22 cellular contexts compared by ENCODE assay signal in the genomic region with DNA sequence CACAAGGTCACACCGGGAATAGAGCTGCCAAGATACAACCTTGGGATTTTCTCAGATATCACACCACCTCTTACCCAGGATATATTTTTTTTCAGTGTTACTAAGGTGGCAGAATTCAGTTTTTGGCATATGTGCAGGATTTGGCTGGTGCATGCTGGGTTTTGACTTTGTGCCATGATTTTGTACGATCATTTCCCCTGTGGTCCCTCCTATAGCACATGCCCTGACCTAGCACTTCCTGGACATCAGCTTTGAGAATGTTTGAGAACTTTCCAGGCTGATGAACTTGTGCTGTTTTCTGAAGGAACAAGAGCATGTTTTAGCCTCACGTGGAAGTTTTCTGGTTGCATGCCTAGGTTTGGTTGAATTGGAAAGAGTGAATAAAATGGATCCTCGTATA. TPM values are rescaled to one million over a fixed set of nuclear protein-coding genes. Genes with fewer than 3 reads are reported as not detected.
DNase-seq lines count a peak whose midpoint lies in the region; ATAC-seq, FAIRE-seq and TF ChIP-seq lines count a peak whose summit lies in the region.
"Had no signal": no experiment of that assay in that cellular context is flagged by ENCODE, and none has a peak within 500 bp of the region (broad histone marks: within the 10 kb centered on the region; RNA-seq: fewer than 3 reads in every experiment).

No MANE protein-coding gene starts in this region.

- TF ChIP-seq EP300 in HepG2 (IDR thresholded peaks at IDR 0.05; ENCODE audit: low read depth in 2 of 2, low read length in 2 of 2): no peak
- TF ChIP-seq EP300 in HepG2 (CRISPR knock-in tag; IDR thresholded peaks at IDR 0.05; ENCODE audit: borderline replicate concordance): no peak

- H3K4me1 ChIP-seq in liver (ENCODE audit: control insufficient read depth in 4 of 4, insufficient read depth in 4 of 4, low read length in 3 of 4) (no peaks in the 10 kb centered on the region), HepG2 (ENCODE audit: insufficient read depth, low read length) (peaks cover 20% of the 10 kb centered on the region; the same call in 1 of the 2 replicates)

- H3K4me2 ChIP-seq in HepG2 (ENCODE audit: low read depth, low read length): no peak overlapping the region

- H4K20me1 ChIP-seq in HepG2 (ENCODE audit: insufficient read depth, low read length): no peaks in the 10 kb centered on the region

- in situ Hi-C loops in HepG2 (cut with HindIII; ENCODE audit: extremely low pct_ligation_motif_present, low pct_unique_long_range_greater_than_20kb): no loop called here

- no peaks in the 10 kb centered on the region for H3K36me3 ChIP-seq in liver (ENCODE audit: control insufficient read depth in 4 of 4, insufficient read depth in 3 of 4, low read depth in 1 of 4, low read length in 3 of 4)
- H3K36me3 ChIP-seq in HepG2 (replicated peaks in 1 of 2; ENCODE audit: control insufficient read depth in 1 of 2, insufficient read depth in 2 of 2, low read length in 2 of 2): no peaks in the 10 kb centered on the region
- H3K36me3 ChIP-seq: thyroid gland had no signal

- CTCF ChIA-PET in HepG2 (lab: Yijun Ruan, JAX; ENCODE audit: low intra/inter-chr PET ratio, low total read pairs): no interaction called here

- no peak for FAIRE-seq in HepG2 (lab: Jason Lieb, UNC)
- FAIRE-seq: keratinocyte had no signal

- H3K27ac ChIP-seq in liver (ENCODE audit: low read depth in 1 of 2, low read length in 2 of 2) (no peak overlapping the region), HepG2 (ENCODE audit: extremely low read length, insufficient read depth, low read length) (no peak overlapping the region), caudate nucleus (ENCODE audit: low read depth, low read length) (no peak overlapping the region)

- H2AFZ ChIP-seq in HepG2 (ENCODE audit: low read length): no peak overlapping the region

- no peak for TF ChIP-seq RAD21 in liver (IDR thresholded peaks at IDR 0.05)
- no peak for TF ChIP-seq RAD21 in HepG2 (CRISPR knock-in tag; IDR thresholded peaks at IDR 0.05)

- H3K9ac ChIP-seq in liver (ENCODE audit: low read depth in 1 of 2, low read length in 2 of 2) (no peak overlapping the region), HepG2 (ENCODE audit: insufficient read depth, low read depth, low read length) (no peak overlapping the region)

- no peaks in the 10 kb centered on the region for H3K27me3 ChIP-seq in liver (ENCODE audit: control insufficient read depth in 4 of 4, insufficient read depth in 4 of 4, low read length in 3 of 4)
- peaks cover 0 to 4% of the 10 kb centered on the region in 2 experiments; a peak in 1 of 5 replicates for H3K27me3 ChIP-seq in HepG2 (ENCODE audit: control insufficient read depth in 1 of 2, insufficient read depth in 2 of 2, low read length in 2 of 2)
- H3K27me3 ChIP-seq: thyroid gland had no signal

- 61% methylated on average over 4 of the region's 4 CpGs for WGBS in liver
- 22% methylated on average over 4 of the region's 4 CpGs for WGBS in HepG2 (ENCODE audit: low lambda C conversion rate)

- no peak for TF ChIP-seq POLR2A in HepG2 (IDR thresholded peaks at IDR 0.05; ENCODE audit: insufficient read depth in 1 of 2, low read depth in 2 of 2, low read length in 2 of 2)

- H3K79me2 ChIP-seq in HepG2 (ENCODE audit: insufficient read depth, low read length): no peaks in the 10 kb centered on the region

- H3K4me3 ChIP-seq in liver (ENCODE audit: low read depth in 1 of 3, low read length in 3 of 3) (no peak overlapping the region), HepG2 (replicated peaks in 1 of 3; ENCODE audit: insufficient read depth in 1 of 3, low read depth in 2 of 3, low read length in 3 of 3) (no peak overlapping the region), cardiac fibroblast (replicated peaks in 1 of 2; ENCODE audit: low read depth in 2 of 2, low read length in 2 of 2) (no peak overlapping the region)
- H3K4me3 ChIP-seq: thyroid gland had no signal

- TF ChIP-seq CTCF in liver (IDR thresholded peaks at IDR 0.05; ENCODE audit: low read depth, low read length, missing input control) (no peak), HepG2 (CRISPR knock-in tag; IDR thresholded peaks at IDR 0.05) (no peak), cardiac fibroblast (IDR thresholded peaks at IDR 0.05; ENCODE audit: low read depth, low read length) (no peak)

- POLR2A ChIA-PET in HepG2 (lab: Yijun Ruan, JAX): no interaction called here

- intact Hi-C loops in HepG2 (cut with micrococcal nuclease; ENCODE audit: unreplicated experiment): no loop called here

- ATAC-seq in HepG2 (no peak), HG03354 (IDR thresholded peaks at IDR 0.05; ENCODE audit: poor library complexity, severe bottlenecking, unreplicated experiment) (no peak), HG03025 (IDR thresholded peaks at IDR 0.05; ENCODE audit: low FRiP score, unreplicated experiment) (no peak)
- ATAC-seq: stimulated activated effector memory CD8-positive, alpha-beta T cell treated with anti-CD3 and anti-CD28 coated beads, Interleukin-12 subunit alpha, Interleukin-12 subunit beta, amount 100 ng/mL, for 72 hours had no signal

- DNase-seq in HepG2 (ENCODE audit: low spot score): no peak
- DNase-seq in cardiac fibroblast (ENCODE audit: low read depth in 2 of 2): peak; percentile 47 to 92
- peak; percentile 60 to 91 for DNase-seq in lung microvascular endothelial cell (ENCODE audit: low read depth in 2 of 2)
- no peak for DNase-seq in stimulated activated CD4-positive, alpha-beta T cell treated with anti-CD3 and anti-CD28 coated beads, Interleukin-4, amount 100 ng/mL, for 4 hours
- DNase-seq in caudate nucleus (lab: John Stamatoyannopoulos, UW): no peak
- DNase-seq: activated naive CD8-positive, alpha-beta T cell treated with anti-CD3 and anti-CD28 coated beads, Interleukin-2, amount 10 ng/mL, durations not matched to agents 7 days and 5 days; DMS53; effector CD8-positive, alpha-beta T cell; NCI-H2081; NCI-H748 treated with DMSO at 0.1 percent for 48 hours; OCI-M1; retina; thyroid gland had no signal

- H3K9me3 ChIP-seq in liver (ENCODE audit: control insufficient read depth in 4 of 4, low read length in 3 of 4): no peaks in the 10 kb centered on the region
- no peaks in the 10 kb centered on the region for H3K9me3 ChIP-seq in HepG2 (ENCODE audit: low read length)
- H3K9me3 ChIP-seq: thyroid gland had no signal

- BruUV-seq in HepG2 (replicated peaks; lab: Mats Ljungman, UMichigan): no TSS peak

TF ChIP-seq in liver, 16 proteins besides CTCF, POLR2A, EP300 and RAD21 (continues in another document):
- TF ChIP-seq NR2F2 (IDR thresholded peaks at IDR 0.05): no peak

TF ChIP-seq in HepG2, 621 proteins besides CTCF, POLR2A, EP300 and RAD21 (continues in another document):
- no peak for TF ChIP-seq ATF1 (CRISPR knock-in tag; IDR thresholded peaks at IDR 0.05)

RNA-seq across cellular contexts. Expression of a gene that starts 11.0 kb away (rescaled TPM):
- total RNA-seq in liver: not detected
- not detected for polyA plus RNA-seq in liver
- total RNA-seq in HepG2 (2016; rRNA removed; fragmentation: Illumina TruSeq; extraction: Trizol): not detected in 2 replicates
- not detected in 2 replicates for total RNA-seq in HepG2 (2016; cell fraction: cytosol; rRNA removed; fragmentation: Illumina TruSeq; extraction: Trizol; ENCODE audit: low read depth)
- total RNA-seq in HepG2 (2016; cell fraction: insoluble cytoplasmic fraction; rRNA removed; fragmentation: Illumina TruSeq; extraction: Trizol): not detected in 2 replicates
- not detected in 2 replicates for total RNA-seq in HepG2 (2016; cell fraction: membrane; rRNA removed; fragmentation: Illumina TruSeq; extraction: Trizol)
- total RNA-seq in HepG2 (2016; cell fraction: nucleus; rRNA removed; fragmentation: Illumina TruSeq; extraction: Trizol): not detected in 2 replicates
- polyA plus RNA-seq in HepG2 (2011; rRNA removed): not detected in 2 replicates
- polyA plus RNA-seq in HepG2 (2011; cell fraction: cytosol; rRNA removed): not detected in 2 replicates
- not detected in 2 replicates for polyA plus RNA-seq in HepG2 (2011; cell fraction: nucleus; rRNA removed)
- 0.12 TPM in 1 of 2 replicates, not detected in the other for polyA plus RNA-seq in HepG2 (2012)
- polyA plus RNA-seq in HepG2 (2016; cell fraction: cytosol; fragmentation: Illumina TruSeq; extraction: Trizol; ENCODE audit: low read depth): not detected in 2 replicates
- polyA plus RNA-seq in HepG2 (2016; cell fraction: insoluble cytoplasmic fraction; fragmentation: Illumina TruSeq; extraction: Trizol; ENCODE audit: low read depth): not detected in 2 replicates
- not detected in 2 replicates for polyA plus RNA-seq in HepG2 (2016; cell fraction: membrane; fragmentation: Illumina TruSeq; extraction: Trizol; ENCODE audit: low read depth)
- not detected in 2 replicates for polyA plus RNA-seq in HepG2 (2016; cell fraction: nucleus; fragmentation: Illumina TruSeq; extraction: Trizol; ENCODE audit: insufficient read depth, low read depth)
- polyA minus RNA-seq in HepG2 (2011; rRNA and poly(A)+ RNA removed; ENCODE audit: low replicate concordance): 0.08 TPM in 1 of 2 replicates, not detected in the other
- polyA minus RNA-seq in HepG2 (2011; cell fraction: cytosol; rRNA and poly(A)+ RNA removed): not detected in 2 replicates
- polyA minus RNA-seq in HepG2 (2011; cell fraction: nucleus; rRNA and poly(A)+ RNA removed): not detected in 2 replicates
- total RNA-seq in lung microvascular endothelial cell: not detected in 2 replicates
- total RNA-seq: A673; activated CD8-positive, alpha-beta memory T cell treated with anti-CD3 and anti-CD28 coated beads for 36 hours; activated naive CD8-positive, alpha-beta T cell treated with anti-CD3 and anti-CD28 coated beads, Interleukin-2, amount 10 ng/mL, durations not matched to agents 7 days and 5 days; SK-MEL-5; thyroid gland had no signal
- polyA plus RNA-seq: keratinocyte, neural cell had no signal

RNA-seq across cellular contexts. Expression of a gene that starts 39.8 kb away (rescaled TPM):
- total RNA-seq in liver (10 to 100 TPM in 1 of 2 donors, 1 to 10 TPM in 1; 6.5 to 16.0 TPM), HepG2 (2016; rRNA removed; fragmentation: Illumina TruSeq; extraction: Trizol) (9.1 and 9.9 TPM in 2 replicates), lung microvascular endothelial cell (10.5 and 13.1 TPM in 2 replicates)
- polyA plus RNA-seq in liver (1 to 10 TPM; 1.9 to 2.2 TPM), HepG2 (2011; rRNA removed) (6.2 and 7.2 TPM in 2 replicates)
- total RNA-seq in HepG2 (2016; cell fraction: cytosol; rRNA removed; fragmentation: Illumina TruSeq; extraction: Trizol; ENCODE audit: low read depth): 1.7 and 1.9 TPM in 2 replicates
- 9.5 and 11.3 TPM in 2 replicates for total RNA-seq in HepG2 (2016; cell fraction: insoluble cytoplasmic fraction; rRNA removed; fragmentation: Illumina TruSeq; extraction: Trizol)
- total RNA-seq in HepG2 (2016; cell fraction: membrane; rRNA removed; fragmentation: Illumina TruSeq; extraction: Trizol): 4.6 and 5.4 TPM in 2 replicates
- 10.3 and 13.4 TPM in 2 replicates for total RNA-seq in HepG2 (2016; cell fraction: nucleus; rRNA removed; fragmentation: Illumina TruSeq; extraction: Trizol)
- 2.5 and 3.1 TPM in 2 replicates for polyA plus RNA-seq in HepG2 (2011; cell fraction: cytosol; rRNA removed)
- polyA plus RNA-seq in HepG2 (2011; cell fraction: nucleus; rRNA removed): 13.5 and 13.6 TPM in 2 replicates
- polyA plus RNA-seq in HepG2 (2012): 4.9 and 6.8 TPM in 2 replicates
- 0.62 and 0.65 TPM in 2 replicates for polyA plus RNA-seq in HepG2 (2016; cell fraction: cytosol; fragmentation: Illumina TruSeq; extraction: Trizol; ENCODE audit: low read depth)
- polyA plus RNA-seq in HepG2 (2016; cell fraction: insoluble cytoplasmic fraction; fragmentation: Illumina TruSeq; extraction: Trizol; ENCODE audit: low read depth): 6.5 and 7.1 TPM in 2 replicates
- 1.6 and 1.8 TPM in 2 replicates for polyA plus RNA-seq in HepG2 (2016; cell fraction: membrane; fragmentation: Illumina TruSeq; extraction: Trizol; ENCODE audit: low read depth)
- polyA plus RNA-seq in HepG2 (2016; cell fraction: nucleus; fragmentation: Illumina TruSeq; extraction: Trizol; ENCODE audit: insufficient read depth, low read depth): 22.2 and 22.7 TPM in 2 replicates
- 7.4 and 8.6 TPM in 2 replicates for polyA minus RNA-seq in HepG2 (2011; rRNA and poly(A)+ RNA removed; ENCODE audit: low replicate concordance)
- 5.1 and 6.0 TPM in 2 replicates for polyA minus RNA-seq in HepG2 (2011; cell fraction: cytosol; rRNA and poly(A)+ RNA removed)
- 12.6 and 12.9 TPM in 2 replicates for polyA minus RNA-seq in HepG2 (2011; cell fraction: nucleus; rRNA and poly(A)+ RNA removed)

Comparison
In these comparisons a context has a peak if more than half of its experiments do, and no peak if none do; other contexts are left out.
1. DNase-seq: peak in cardiac fibroblast (2 of 2) and lung microvascular endothelial cell (2 of 2); none in HepG2 (single experiment), stimulated activated CD4-positive, alpha-beta T cell treated with anti-CD3 and anti-CD28 coated beads, Interleukin-4, amount 100 ng/mL, for 4 hours (0 of 2) and caudate nucleus (0 of 61).